25 cellular contexts compared by ENCODE assay signal in genomic region chr11:1480555-1481482, GRCh38. TPM values are rescaled to one million over a fixed set of nuclear protein-coding genes. Genes with fewer than 3 reads are reported as not detected.
A peak's percentile ranks its signal among the peaks of the same experiment; 100 is the strongest.
DNase-seq lines count a peak whose midpoint lies in the region; ATAC-seq and TF ChIP-seq lines count a peak whose summit lies in the region.
"Had no signal": no experiment of that assay in that cellular context is flagged by ENCODE, and none has a peak within 500 bp of the region (broad histone marks: within the 10 kb centered on the region; RNA-seq: fewer than 3 reads in every experiment).

No MANE protein-coding gene starts in this region.

- H3K9me3 ChIP-seq in ovary (no peaks in the 10 kb centered on the region), upper lobe of right lung (no peaks in the 10 kb centered on the region)
- H3K9me3 ChIP-seq: SK-N-SH had no signal

- TF ChIP-seq POLR2A in ovary (IDR thresholded peaks at IDR 0.05) = no peak

- H3K4me3 Mint-ChIP-seq in chondrocyte (ENCODE audit: unreplicated experiment) = no peak overlapping the region
- H3K4me3 Mint-ChIP-seq: activated naive CD8-positive, alpha-beta T cell treated with anti-CD3 and anti-CD28 coated beads, Interleukin-2, amount 50 U/mL, for 24 hours; dendritic cell treated with granulocyte-macrophage colony-stimulating factor and Interleukin-4, amounts not matched to agents 40 ng/mL and 50 ng/mL, for 4 days; nephron; WTC11 had no signal

- H3K27me3 Mint-ChIP-seq in chondrocyte (ENCODE audit: low read depth) = no peaks in the 10 kb centered on the region
- H3K27me3 Mint-ChIP-seq: activated naive CD8-positive, alpha-beta T cell treated with anti-CD3 and anti-CD28 coated beads, Interleukin-2, amount 50 U/mL, for 24 hours; CD8-positive, alpha-beta memory T cell; dendritic cell treated with granulocyte-macrophage colony-stimulating factor and Interleukin-4, amounts not matched to agents 40 ng/mL and 50 ng/mL, for 4 days had no signal

- H3K27ac ChIP-seq in ovary (peak overlapping the region in 1 of 2 donors; percentile 24), upper lobe of right lung (no peak overlapping the region)
- H3K27ac ChIP-seq: brain microvascular endothelial cell had no signal

- H3K4me1 ChIP-seq in ovary (ENCODE audit: insufficient read depth) = peaks cover 24% of the 10 kb centered on the region
- peaks cover 26% of the 10 kb centered on the region for H3K4me1 ChIP-seq in upper lobe of right lung

- peaks cover 22% of the 10 kb centered on the region for H3K4me1 Mint-ChIP-seq in chondrocyte (ENCODE audit: low read depth)
- H3K4me1 Mint-ChIP-seq: nephron, WTC11 had no signal

- H3K4me3 ChIP-seq in ovary (no peak overlapping the region), upper lobe of right lung (no peak overlapping the region)

- no peaks in the 10 kb centered on the region for H3K27me3 ChIP-seq in ovary
- no peaks in the 10 kb centered on the region for H3K27me3 ChIP-seq in upper lobe of right lung
- H3K27me3 ChIP-seq: brain microvascular endothelial cell had no signal

- 77 to 86% (median 79%) methylated on average over 36 of the region's 36 CpGs for WGBS in ovary, 3 donors

- no peaks in the 10 kb centered on the region for H3K36me3 ChIP-seq in ovary
- H3K36me3 ChIP-seq in upper lobe of right lung = peaks cover 41% of the 10 kb centered on the region

- no peaks in the 10 kb centered on the region for H3K9me3 Mint-ChIP-seq in chondrocyte (ENCODE audit: low read depth)
- H3K9me3 Mint-ChIP-seq: activated naive CD8-positive, alpha-beta T cell treated with anti-CD3 and anti-CD28 coated beads, Interleukin-2, amount 50 U/mL, for 24 hours; CD8-positive, alpha-beta memory T cell; dendritic cell treated with granulocyte-macrophage colony-stimulating factor and Interleukin-4, amounts not matched to agents 40 ng/mL and 50 ng/mL, for 4 days; nephron; WTC11 had no signal

- DNase-seq in chondrocyte (ENCODE audit: low spot score) (peak; percentile 81), left cardiac atrium (peak; percentile 16), ovary (peak in 3 of 5 donors; percentile 25 to 39 (median 26)), upper lobe of right lung (peak; percentile 60), kidney tubule cell (ENCODE audit: low spot score) (no peak), left lobe of liver (ENCODE audit: low spot score) (no peak)
- DNase-seq: activated CD4-positive, alpha-beta T cell treated with anti-CD3 and anti-CD28 coated beads, Interleukin-2, amount 50 U/mL, for 48 hours; activated effector memory CD4-positive, alpha-beta T cell treated with anti-CD3 and anti-CD28 coated beads, Interleukin-2, amount 50 U/mL, for 16 hours; activated naive CD8-positive, alpha-beta T cell treated with anti-CD3 and anti-CD28 coated beads, Interleukin-2, amount 50 U/mL, for 24 hours; brain microvascular endothelial cell; DMS53; foreskin fibroblast; GF-D8; NCI-H1105; NCI-H446 treated with DMSO at 0.1 percent for 48 hours; NK-92 treated with Interleukin-12 subunit alpha and Interleukin-12 subunit beta, amount 100 ng/mL, for 24 hours; SK-N-SH; T-helper 9 cell; trophoblast cell had no signal

- no peak overlapping the region for H3K27ac Mint-ChIP-seq in chondrocyte (ENCODE audit: unreplicated experiment)
- H3K27ac Mint-ChIP-seq: activated naive CD8-positive, alpha-beta T cell treated with anti-CD3 and anti-CD28 coated beads, Interleukin-2, amount 50 U/mL, for 24 hours; dendritic cell treated with granulocyte-macrophage colony-stimulating factor and Interleukin-4, amounts not matched to agents 40 ng/mL and 50 ng/mL, for 4 days; nephron had no signal

- no peak for TF ChIP-seq EP300 in ovary (IDR thresholded peaks at IDR 0.05)

- intact Hi-C loops in left cardiac atrium (cut with DNase I) (no loop called here), ovary (cut with DNase I) (no loop called here), upper lobe of right lung (cut with DNase I) (no loop called here)

- TF ChIP-seq CTCF in chondrocyte (IDR thresholded peaks at IDR 0.05) (no peak), ovary (IDR thresholded peaks at IDR 0.05) (no peak), upper lobe of right lung (IDR thresholded peaks at IDR 0.05) (no peak)

- ATAC-seq in left cardiac atrium = no peak
- ATAC-seq in upper lobe of right lung = no peak
- no peak for ATAC-seq in GM21529 (IDR thresholded peaks at IDR 0.05; ENCODE audit: unreplicated experiment)
- ATAC-seq in HG02571 (IDR thresholded peaks at IDR 0.05; ENCODE audit: unreplicated experiment) = no peak
- ATAC-seq in left lobe of liver = no peak
- ATAC-seq: activated naive CD8-positive, alpha-beta T cell treated with anti-CD3 and anti-CD28 coated beads, Interleukin-2, amount 50 U/mL, for 24 hours; WTC11 had no signal

- H3K36me3 Mint-ChIP-seq in chondrocyte (ENCODE audit: low read depth) = peaks cover 15% of the 10 kb centered on the region
- H3K36me3 Mint-ChIP-seq: WTC11 had no signal

RNA-seq across cellular contexts. Expression of gene MOB2, which starts 5.8 kb away (rescaled TPM):
- 24.9 to 28.0 TPM (median 26.9 TPM) in 3 replicates for total RNA-seq in chondrocyte
- total RNA-seq in left cardiac atrium = 10 to 100 TPM; 36.6 to 44.0 TPM
- 10 to 100 TPM; 28.5 to 47.2 (median 31.3) TPM for total RNA-seq in ovary
- 10 to 100 TPM; 32.0 to 50.1 TPM for polyA plus RNA-seq in ovary
- 58.9 TPM for total RNA-seq in upper lobe of right lung
- total RNA-seq in left lobe of liver = 12.6 TPM

Comparison
In these comparisons a context has a peak if more than half of its experiments do, and no peak if none do; other contexts are left out.
1. DNase-seq: peak in chondrocyte (single experiment), left cardiac atrium (single experiment), ovary (3 of 5) and upper lobe of right lung (single experiment); none in kidney tubule cell (single experiment) and left lobe of liver (single experiment).